24 cellular contexts compared by ENCODE assay signal in the genomic region with DNA sequence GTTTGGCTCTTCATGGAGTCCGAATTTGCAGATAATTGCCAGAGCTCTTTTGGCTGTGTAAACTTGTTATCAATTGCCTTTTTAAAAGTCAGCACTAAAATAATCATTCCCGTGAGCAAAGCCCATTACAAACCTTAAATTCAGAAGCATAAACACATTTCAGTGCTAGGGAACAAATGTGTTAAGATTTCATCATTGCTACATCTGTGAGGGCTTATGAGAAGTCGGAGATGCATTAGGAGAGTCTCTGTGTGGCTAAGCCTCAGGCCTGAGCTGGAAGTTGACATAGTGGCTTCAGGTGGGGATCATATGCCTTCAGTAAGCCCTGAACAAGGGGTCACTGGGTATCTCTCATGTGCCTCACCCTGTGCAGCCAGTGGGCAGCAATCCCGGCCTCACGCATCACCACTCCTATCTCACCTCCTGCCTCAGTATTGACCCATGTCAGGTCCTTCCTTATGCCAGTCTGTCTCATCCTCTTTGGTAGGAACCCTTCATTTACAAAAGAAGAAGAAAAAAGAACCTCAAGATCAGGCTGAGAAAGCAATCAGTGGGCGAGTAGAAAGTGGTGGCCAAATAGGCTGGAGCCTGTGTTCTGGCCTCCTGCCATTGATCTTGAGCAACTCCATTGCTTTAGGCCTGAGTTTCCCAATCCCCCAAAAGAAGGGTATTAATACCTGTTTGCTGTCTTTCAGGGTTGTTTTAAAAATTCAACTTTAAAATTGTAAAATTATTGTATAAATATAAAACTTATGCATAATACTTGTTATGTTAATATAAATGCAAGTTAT.
"Had no signal": no experiment of that assay in that cellular context is flagged by ENCODE, and none has a peak within 500 bp of the region (broad histone marks: within the 10 kb centered on the region; RNA-seq: fewer than 3 reads in every experiment).

No MANE protein-coding gene starts in this region.

- H3K27me3 ChIP-seq: right lobe of liver had no signal

- ATAC-seq: activated CD4-positive, CD25-positive, alpha-beta regulatory T cell treated with anti-CD3 and anti-CD28 coated beads, Interleukin-2, amount 50 U/mL, for 24 hours; activated naive CD8-positive, alpha-beta T cell treated with anti-CD3 and anti-CD28 coated beads, Interleukin-2, amount 50 U/mL, for 24 hours; activated T-cell treated with anti-CD3 and anti-CD28 coated beads, Interleukin-2, amount 50 U/mL, for 4 hours; effector memory CD8-positive, alpha-beta T cell; mucosa of descending colon; natural killer cell treated with Interleukin-12 subunit alpha and Interleukin-12 subunit beta and Interleukin-15 and Interleukin-18, amount 100 ng/mL, for 72 hours; SK-N-SH treated with all-trans-retinoic acid at 6 μM for 48 hours; stimulated activated naive CD8-positive, alpha-beta T cell treated with anti-CD3 and anti-CD28 coated beads, Interleukin-15, Interleukin-2, amounts not matched to agents 100 U/mL and 50 U/mL, for 24 hours; T-helper 17 cell had no signal

- H3K4me3 ChIP-seq: coronary artery, lung, mucosa of descending colon, right lobe of liver, skin epidermis, thoracic aorta had no signal

- DNase-seq: activated CD4-positive, alpha-beta memory T cell treated with anti-CD3 and anti-CD28 coated beads, Interleukin-2, amount 10 ng/mL, durations not matched to agents 7 days and 5 days; activated CD4-positive, alpha-beta T cell treated with anti-CD3 and anti-CD28 coated beads for 48 hours; activated naive CD8-positive, alpha-beta T cell treated with anti-CD3 and anti-CD28 coated beads, Interleukin-2, amount 50 U/mL, for 24 hours; activated T-cell treated with anti-CD3 and anti-CD28 coated beads, Interleukin-2, amount 50 U/mL, for 4 hours; effector memory CD8-positive, alpha-beta T cell; foreskin melanocyte; glutamatergic neuron; islet precursor cell; stimulated activated CD4-positive, alpha-beta T cell treated with anti-CD3 and anti-CD28 coated beads, Interleukin-12 subunit alpha, Interleukin-12 subunit beta, amount 100 ng/mL, for 4 hours; stimulated activated CD4-positive, alpha-beta T cell treated with anti-CD3 and anti-CD28 coated beads, Interleukin-4, amount 100 ng/mL, for 1 hour; stimulated activated naive CD8-positive, alpha-beta T cell treated with anti-CD3 and anti-CD28 coated beads, Interleukin-15, Interleukin-2, amounts not matched to agents 100 U/mL and 50 U/mL, for 24 hours; T-helper 17 cell; T1000; trophoblast cell; WERI-Rb-1 had no signal

- H3K4me1 ChIP-seq: right lobe of liver had no signal

- H3K9me3 ChIP-seq: mucosa of descending colon, right lobe of liver, thoracic aorta had no signal

- H3K27ac ChIP-seq: coronary artery, right lobe of liver, skin epidermis, thoracic aorta, WERI-Rb-1 had no signal
